In the genomic region with DNA sequence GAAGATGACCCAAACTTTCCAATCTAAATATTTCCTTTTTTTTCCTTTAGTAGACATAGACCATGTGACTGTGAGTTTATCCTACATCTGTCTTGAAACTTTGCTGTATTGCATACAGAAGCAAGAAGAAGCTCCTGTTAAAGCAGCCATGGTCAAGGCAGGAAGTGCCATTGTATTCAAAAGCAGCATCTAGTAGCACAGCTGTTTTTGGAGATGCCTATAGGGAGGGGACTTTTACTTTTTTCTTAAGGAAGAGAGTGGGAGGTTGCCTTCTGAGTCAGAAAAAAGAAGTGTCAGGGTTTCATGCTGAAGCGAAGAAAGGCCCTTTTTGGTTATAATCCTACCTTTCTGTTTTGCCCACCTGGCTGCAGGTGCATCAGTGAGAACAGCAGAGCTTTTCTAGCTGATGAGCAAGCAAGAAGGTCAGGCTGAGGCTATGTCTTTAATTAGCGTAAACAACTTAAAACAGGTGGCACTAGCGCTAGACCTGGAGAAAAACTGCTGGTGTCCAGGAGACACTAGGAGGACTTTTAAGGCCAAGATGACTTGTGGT, we compare ENCODE assay signal across 30 cellular contexts.
"Had no signal": no experiment of that assay in that cellular context is flagged by ENCODE, and none has a peak within 500 bp of the region (broad histone marks: within the 10 kb centered on the region; RNA-seq: fewer than 3 reads in every experiment).

No MANE protein-coding gene starts in this region.

- H3K27ac ChIP-seq: adrenal gland, body of pancreas, esophagus muscularis mucosa, gastroesophageal sphincter had no signal

- FAIRE-seq: colon had no signal

- DNase-seq: activated CD4-positive, alpha-beta memory T cell treated with anti-CD3 and anti-CD28 coated beads for 36 hours; activated CD4-positive, alpha-beta T cell treated with anti-CD3 and anti-CD28 coated beads for 36 hours; activated CD4-positive, alpha-beta T cell treated with anti-CD3 and anti-CD28 coated beads, Interleukin-2, amount 10 ng/mL, durations not matched to agents 24 days and 14 days; activated CD4-positive, CD25-positive, alpha-beta regulatory T cell; activated CD4-positive, CD25-positive, alpha-beta regulatory T cell treated with anti-CD3 and anti-CD28 coated beads, Interleukin-2, amount 50 U/mL, for 72 hours; activated CD8-positive, alpha-beta memory T cell treated with anti-CD3 and anti-CD28 coated beads, Interleukin-2, amount 10 ng/mL, durations not matched to agents 7 days and 5 days; activated CD8-positive, alpha-beta memory T cell treated with anti-CD3 and anti-CD28 coated beads, Interleukin-2, amount 50 U/mL, for 4 hours; activated CD8-positive, alpha-beta T cell treated with anti-CD3 and anti-CD28 coated beads, Interleukin-2, amount 10 ng/mL, durations not matched to agents 7 days and 5 days; activated effector memory CD4-positive, alpha-beta T cell treated with anti-CD3 and anti-CD28 coated beads, Interleukin-2, amount 50 U/mL, for 16 hours; activated naive CD4-positive, alpha-beta T cell treated with anti-CD3 and anti-CD28 coated beads for 36 hours; activated naive CD8-positive, alpha-beta T cell treated with anti-CD3 and anti-CD28 coated beads for 36 hours; activated naive CD8-positive, alpha-beta T cell treated with anti-CD3 and anti-CD28 coated beads, Interleukin-2, amount 50 U/mL, for 24 hours; activated T-cell treated with anti-CD3 and anti-CD28 coated beads, Interleukin-2, amount 50 U/mL, for 1 hour; activated T-cell treated with anti-CD3 and anti-CD28 coated beads, Interleukin-2, amount 50 U/mL, for 48 hours; adrenal gland; amygdala; aorta; body of pancreas; caudate nucleus; cortex of kidney; dermis blood vessel endothelial cell; effector CD4-positive, alpha-beta T cell; effector memory CD8-positive, alpha-beta T cell; erythroblast; foreskin melanocyte; head of caudate nucleus; T-helper 9 cell had no signal

- ATAC-seq: activated CD4-positive, alpha-beta T cell treated with anti-CD3 and anti-CD28 coated beads for 36 hours; activated CD8-positive, alpha-beta memory T cell treated with anti-CD3 and anti-CD28 coated beads, Interleukin-2, amount 10 ng/mL, durations not matched to agents 7 days and 5 days; activated CD8-positive, alpha-beta T cell treated with anti-CD3 and anti-CD28 coated beads, Interleukin-2, amount 10 ng/mL, durations not matched to agents 7 days and 5 days; activated naive CD8-positive, alpha-beta T cell treated with anti-CD3 and anti-CD28 coated beads, Interleukin-2, amount 50 U/mL, for 24 hours; body of pancreas; effector memory CD8-positive, alpha-beta T cell; gastroesophageal sphincter had no signal
